In the genomic region with DNA sequence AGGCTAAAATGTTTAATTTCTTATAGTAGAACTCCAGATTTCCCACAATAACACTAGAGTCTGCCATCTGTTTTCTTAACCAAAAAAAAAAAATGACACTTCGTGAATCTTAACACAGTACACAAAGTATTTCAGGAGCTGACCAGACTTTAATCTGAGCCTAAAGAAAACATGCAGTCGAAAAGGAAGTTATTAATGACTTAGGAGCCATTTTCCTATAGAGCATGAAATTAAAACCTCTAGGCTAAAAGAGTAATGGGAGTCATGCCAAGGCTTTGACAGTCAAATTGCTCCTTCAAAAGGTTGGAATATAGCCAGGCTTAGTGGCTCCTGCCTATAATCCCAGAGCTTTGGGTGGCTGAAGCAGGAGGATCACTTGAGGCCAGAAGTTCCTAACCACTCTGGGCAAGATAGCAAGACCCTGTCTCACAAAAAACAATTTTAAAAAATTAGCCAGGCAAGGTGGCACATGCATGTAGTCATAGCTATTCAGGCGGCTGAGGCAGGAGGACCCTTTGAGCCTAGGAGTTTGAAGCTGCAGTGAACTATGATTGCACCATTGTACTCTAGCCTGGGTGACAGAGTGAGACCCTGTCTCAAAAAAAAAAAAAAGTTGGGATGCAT, we compare ENCODE assay signal across 10 cellular contexts. TPM values are rescaled to one million over a fixed set of nuclear protein-coding genes. Genes with fewer than 3 reads are reported as not detected.
DNase-seq lines count a peak whose midpoint lies in the region; ATAC-seq and TF ChIP-seq lines count a peak whose summit lies in the region.
"Had no signal": no experiment of that assay in that cellular context is flagged by ENCODE, and none has a peak within 500 bp of the region (broad histone marks: within the 10 kb centered on the region; RNA-seq: fewer than 3 reads in every experiment).

No MANE protein-coding gene starts in this region.

- H3K4me3 Mint-ChIP-seq in mesothelial cell of epicardium = no peak overlapping the region
- H3K4me3 Mint-ChIP-seq: activated naive CD8-positive, alpha-beta T cell treated with anti-CD3 and anti-CD28 coated beads, Interleukin-2, amount 50 U/mL, for 24 hours had no signal

- no peak for TF ChIP-seq CTCF in mesothelial cell of epicardium (IDR thresholded peaks at IDR 0.05; ENCODE audit: unreplicated experiment)

- H3K36me3 Mint-ChIP-seq in mesothelial cell of epicardium = peaks cover 30% of the 10 kb centered on the region

- no peaks in the 10 kb centered on the region for H3K36me3 ChIP-seq in H7 (replicated peaks; ENCODE audit: control insufficient read depth, insufficient read depth, low read length)

- no peak for ATAC-seq in GM18498 (IDR thresholded peaks at IDR 0.05; ENCODE audit: unreplicated experiment)
- ATAC-seq: activated naive CD8-positive, alpha-beta T cell treated with anti-CD3 and anti-CD28 coated beads, Interleukin-2, amount 50 U/mL, for 24 hours had no signal

- peak overlapping the region; percentile 89 for H3K27ac Mint-ChIP-seq in mesothelial cell of epicardium
- H3K27ac Mint-ChIP-seq: activated naive CD8-positive, alpha-beta T cell treated with anti-CD3 and anti-CD28 coated beads, Interleukin-2, amount 50 U/mL, for 24 hours had no signal

- no peak overlapping the region for H3K4me3 ChIP-seq in H7 (ENCODE audit: insufficient read depth, low read depth, low read length)

- peaks cover 26% of the 10 kb centered on the region for H3K4me1 Mint-ChIP-seq in mesothelial cell of epicardium

- DNase-seq in Daoy (ENCODE audit: low read depth) (peak; percentile 6), NCI-H2029 treated with DMSO at 0.1 percent for 48 hours (lab: John Stamatoyannopoulos, UW) (peak; percentile 70), cerebellar cortex (ENCODE audit: low spot score) (peak; percentile 48), mesothelial cell of epicardium (ENCODE audit: low spot score in 2 of 2, unreplicated experiment in 2 of 2) (no peak), H7 (no peak), Kasumi-1 (lab: John Stamatoyannopoulos, UW) (no peak), CD1c-positive myeloid dendritic cell (ENCODE audit: extremely low spot score) (no peak)
- DNase-seq: activated naive CD8-positive, alpha-beta T cell treated with anti-CD3 and anti-CD28 coated beads, Interleukin-2, amount 50 U/mL, for 24 hours; DND-41 had no signal

- H3K27me3 ChIP-seq in H7 (ENCODE audit: control insufficient read depth, insufficient read depth, low read length) = no peaks in the 10 kb centered on the region

- H3K9me3 Mint-ChIP-seq in mesothelial cell of epicardium = peaks cover 22% of the 10 kb centered on the region

- H3K27me3 Mint-ChIP-seq in mesothelial cell of epicardium (ENCODE audit: low read depth) = no peaks in the 10 kb centered on the region
- H3K27me3 Mint-ChIP-seq: activated naive CD8-positive, alpha-beta T cell treated with anti-CD3 and anti-CD28 coated beads, Interleukin-2, amount 50 U/mL, for 24 hours had no signal

RNA-seq across cellular contexts. Expression of gene MICU1, which starts 13.6 kb away (rescaled TPM):
- total RNA-seq in Daoy (2014; rRNA removed; shearing (Covaris generic)) = 25.7 and 26.7 TPM in 2 replicates
- 58.2 to 63.4 TPM (median 63.4 TPM) in 3 replicates for total RNA-seq in mesothelial cell of epicardium
- 41.0 and 49.1 TPM in 2 replicates for total RNA-seq in H7 (2014; rRNA removed; shearing (Covaris generic))

Comparison
In these comparisons a context has a peak if more than half of its experiments do, and no peak if none do; other contexts are left out.
1. DNase-seq: peak in Daoy (single experiment), NCI-H2029 treated with DMSO at 0.1 percent for 48 hours (single experiment) and cerebellar cortex (single experiment); none in mesothelial cell of epicardium (0 of 2), H7 (single experiment), Kasumi-1 (0 of 2) and CD1c-positive myeloid dendritic cell (single experiment).